9 cellular contexts compared by ENCODE assay signal in genomic region chr7:1536768-1537630, GRCh38. TPM values are rescaled to one million over a fixed set of nuclear protein-coding genes. Genes with fewer than 3 reads are reported as not detected.
A peak's percentile ranks its signal among the peaks of the same experiment; 100 is the strongest.
DNase-seq lines count a peak whose midpoint lies in the region; ATAC-seq, FAIRE-seq and TF ChIP-seq lines count a peak whose summit lies in the region.
"Had no signal": no experiment of that assay in that cellular context is flagged by ENCODE, and none has a peak within 500 bp of the region (broad histone marks: within the 10 kb centered on the region; RNA-seq: fewer than 3 reads in every experiment).

No MANE protein-coding gene starts in this region.

- H3K27ac Mint-ChIP-seq in astrocyte (ENCODE audit: unreplicated experiment) = peak overlapping the region; percentile 88
- H3K27ac Mint-ChIP-seq: T-helper 1 cell treated with Interleukin-12 subunit alpha and Interleukin-12 subunit beta and Interleukin-4 antibody, amounts not matched to agents 30 μg/mL and 1 μg/mL, for 36 hours had no signal

- no peak overlapping the region for H2AFZ ChIP-seq in HCT116 (ENCODE audit: low read depth, low read length, poor library complexity, severe bottlenecking)
- no peak overlapping the region for H2AFZ ChIP-seq in astrocyte (ENCODE audit: low read depth, low read length)

- no peak for TF ChIP-seq RAD21 in HCT116 (IDR thresholded peaks at IDR 0.05; ENCODE audit: low read depth)

- H3K9me2 ChIP-seq in HCT116 (ENCODE audit: insufficient read depth) = no peaks in the 10 kb centered on the region

- H3K36me3 Mint-ChIP-seq in astrocyte (ENCODE audit: low read depth, unreplicated experiment) = peaks cover 4% of the 10 kb centered on the region

- RAD21 ChIA-PET in HCT116 (lab: Charles Lee; ENCODE audit: low non-redundant PET in 1 of 2, low total read pairs in 2 of 2, uncharacterized antibody in 2 of 2, unreplicated experiment in 2 of 2) = interaction anchor here in 1 of 2 experiments (0.7 kb wide), 1 partner anchor 19 kb away, joined by 3 read pairs; the partner anchor contains the start of gene TMEM184A

- H3K27ac ChIP-seq in HCT116 (ENCODE audit: low read depth, low read length) = peak overlapping the region; percentile 83
- peak overlapping the region; percentile 100 for H3K27ac ChIP-seq in astrocyte (ENCODE audit: low read depth, low read length)
- H3K27ac ChIP-seq in right atrium auricular region = peak overlapping the region; percentile 99 to 100

- H3K36me3 ChIP-seq in HCT116 (ENCODE audit: control insufficient read depth in 1 of 2, insufficient read depth in 2 of 2, low read length in 2 of 2) (peaks cover 11 to 25% of the 10 kb centered on the region in 2 experiments; a peak in 3 of 4 replicates), astrocyte (ENCODE audit: insufficient read depth, low read length) (no peaks in the 10 kb centered on the region), right atrium auricular region (peaks cover 37% of the 10 kb centered on the region)

- H3K79me2 ChIP-seq in HCT116 (ENCODE audit: insufficient read depth, low read length) = peaks cover 80% of the 10 kb centered on the region
- H3K79me2 ChIP-seq in astrocyte (ENCODE audit: insufficient read depth, low read length) = peaks cover 79% of the 10 kb centered on the region

- peak overlapping the region; percentile 82 for H3K4me2 ChIP-seq in HCT116 (ENCODE audit: low read length)
- peak overlapping the region; percentile 97 for H3K4me2 ChIP-seq in astrocyte (ENCODE audit: low read length)

- H3K4me1 ChIP-seq in HCT116 (ENCODE audit: control insufficient read depth in 1 of 2, insufficient read depth in 2 of 2, low read length in 2 of 2) = peaks cover 49 to 62% of the 10 kb centered on the region in 2 experiments
- peaks cover 61% of the 10 kb centered on the region for H3K4me1 ChIP-seq in astrocyte (ENCODE audit: insufficient read depth, low read length)
- peaks cover 0 to 71% of the 10 kb centered on the region in 2 donors for H3K4me1 ChIP-seq in right atrium auricular region

- no peak overlapping the region for H3K4me3 Mint-ChIP-seq in astrocyte (ENCODE audit: unreplicated experiment)
- H3K4me3 Mint-ChIP-seq: T-helper 1 cell treated with Interleukin-12 subunit alpha and Interleukin-12 subunit beta and Interleukin-4 antibody, amounts not matched to agents 30 μg/mL and 1 μg/mL, for 36 hours had no signal

- no peak for TF ChIP-seq POLR2A in HCT116 (IDR thresholded peaks at IDR 0.05; ENCODE audit: borderline replicate concordance, extremely low read depth, insufficient read depth, insufficient read length)

- intact Hi-C loops in HCT116 (cut with micrococcal nuclease) = loop anchor here (1.0 kb wide), 2 partner anchors 19 to 33 kb away; partner anchors contain the start of genes INTS1 and TMEM184A

- CTCF ChIA-PET in HCT116 (lab: Charles Lee) = interaction anchor here (1.4 kb wide), 1 partner anchor 19 kb away, joined by 10 read pairs; the partner anchor contains the start of gene TMEM184A

- H3K4me1 Mint-ChIP-seq in astrocyte (ENCODE audit: low read depth, unreplicated experiment) = peaks cover 33% of the 10 kb centered on the region

- no TSS peak for BruUV-seq in HCT116 (replicated peaks; lab: Mats Ljungman, UMichigan)

- H3K9ac ChIP-seq in HCT116 (ENCODE audit: low read length) (peak overlapping the region; percentile 79), astrocyte (ENCODE audit: low read length) (peak overlapping the region; percentile 100)

- H3K4me3 ChIP-seq in HCT116 (replicated peaks in 1 of 2; ENCODE audit: low read depth in 1 of 2, low read length in 2 of 2) (peak overlapping the region; percentile 38 to 49), astrocyte (ENCODE audit: insufficient read depth, low read depth, low read length) (peak overlapping the region; percentile 60), right atrium auricular region (peak overlapping the region; percentile 42 to 58)

- FAIRE-seq in astrocyte (lab: Jason Lieb, UNC) = no peak

- H3K27me3 Mint-ChIP-seq in astrocyte (ENCODE audit: low read depth, unreplicated experiment) = no peaks in the 10 kb centered on the region

- DNase-seq in HCT116 (ENCODE audit: low read depth, low spot score) (peak; percentile 81), astrocyte (ENCODE audit: low read depth) (peak; percentile 97), right atrium auricular region (ENCODE audit: low spot score) (peak; percentile 99), putamen (ENCODE audit: low spot score) (peak; percentile 52)

- H3K9me3 ChIP-seq in HCT116 (ENCODE audit: control insufficient read depth in 1 of 2, insufficient read depth in 1 of 2, low read depth in 1 of 2, low read length in 2 of 2) (no peaks in the 10 kb centered on the region), astrocyte (ENCODE audit: insufficient read depth, low read depth, low read length) (no peaks in the 10 kb centered on the region), right atrium auricular region (no peaks in the 10 kb centered on the region)

- ATAC-seq in HCT116 (peak; percentile 84), HG02885 (IDR thresholded peaks at IDR 0.05; ENCODE audit: poor library complexity, unreplicated experiment) (no peak), GM18861 (IDR thresholded peaks at IDR 0.05; ENCODE audit: unreplicated experiment) (no peak), GM19035 (IDR thresholded peaks at IDR 0.05; ENCODE audit: unreplicated experiment) (no peak), GM19452 (IDR thresholded peaks at IDR 0.05; ENCODE audit: unreplicated experiment) (no peak)

- H3K27me3 ChIP-seq in HCT116 (ENCODE audit: insufficient read depth, low read length) (no peaks in the 10 kb centered on the region), astrocyte (ENCODE audit: insufficient read depth, low read length) (no peaks in the 10 kb centered on the region), right atrium auricular region (no peaks in the 10 kb centered on the region)

- POLR2A ChIA-PET in HCT116 (lab: Charles Lee) = interaction anchor here (0.8 kb wide), 2 partner anchors 19 to 30 kb away, joined by 3 to 5 read pairs; partner anchors contain the start of gene TMEM184A

- H3K9me3 Mint-ChIP-seq in astrocyte (ENCODE audit: unreplicated experiment) = no peaks in the 10 kb centered on the region
- H3K9me3 Mint-ChIP-seq: T-helper 1 cell treated with Interleukin-12 subunit alpha and Interleukin-12 subunit beta and Interleukin-4 antibody, amounts not matched to agents 30 μg/mL and 1 μg/mL, for 36 hours had no signal

- no peaks in the 10 kb centered on the region; the same call in 1 of the 2 replicates for H4K20me1 ChIP-seq in HCT116 (ENCODE audit: insufficient read depth)
- H4K20me1 ChIP-seq in astrocyte (ENCODE audit: insufficient read depth, low read length) = peaks cover 20% of the 10 kb centered on the region

- TF ChIP-seq CTCF in HCT116 (IDR thresholded peaks at IDR 0.05 in 2 of 3, conservative IDR thresholded peaks at IDR 0.05 in 1 of 3; ENCODE audit: borderline replicate concordance in 1 of 3, insufficient read depth in 1 of 3, low read depth in 2 of 3, low read length in 2 of 3) (no peak), astrocyte (IDR thresholded peaks at IDR 0.05; ENCODE audit: insufficient read depth, low read depth, low read length) (no peak), right atrium auricular region (IDR thresholded peaks at IDR 0.05) (no peak)

TF ChIP-seq in HCT116, 20 proteins besides CTCF, POLR2A, EP300 and RAD21:
- TF ChIP-seq POLR2AphosphoS5 (IDR thresholded peaks at IDR 0.05; ENCODE audit: low read depth, low read length) (peak; percentile 24; the same call in 1 of the 2 replicates), TCF7L2 (IDR thresholded peaks at IDR 0.05; ENCODE audit: borderline replicate concordance, extremely low read depth, insufficient read depth, insufficient read length) (peak; percentile 64), ZFX (IDR thresholded peaks at IDR 0.05) (no peak), EGR1 (IDR thresholded peaks at IDR 0.05; ENCODE audit: low read depth) (no peak), EZH2 (IDR thresholded peaks at IDR 0.05) (no peak), ZNF274 (IDR thresholded peaks at IDR 0.05; ENCODE audit: low read depth, low read length) (no peak), SRF (IDR thresholded peaks at IDR 0.05; ENCODE audit: low read depth) (no peak), EZH2phosphoT487 (IDR thresholded peaks at IDR 0.05; ENCODE audit: borderline replicate concordance) (no peak)
- TF ChIP-seq, protein P1, sequence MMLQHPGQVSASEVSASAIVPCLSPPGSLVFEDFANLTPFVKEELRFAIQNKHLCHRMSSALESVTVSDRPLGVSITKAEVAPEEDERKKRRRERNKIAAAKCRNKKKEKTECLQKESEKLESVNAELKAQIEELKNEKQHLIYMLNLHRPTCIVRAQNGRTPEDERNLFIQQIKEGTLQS (IDR thresholded peaks at IDR 0.05) = no peak
- TF ChIP-seq, protein P2, sequence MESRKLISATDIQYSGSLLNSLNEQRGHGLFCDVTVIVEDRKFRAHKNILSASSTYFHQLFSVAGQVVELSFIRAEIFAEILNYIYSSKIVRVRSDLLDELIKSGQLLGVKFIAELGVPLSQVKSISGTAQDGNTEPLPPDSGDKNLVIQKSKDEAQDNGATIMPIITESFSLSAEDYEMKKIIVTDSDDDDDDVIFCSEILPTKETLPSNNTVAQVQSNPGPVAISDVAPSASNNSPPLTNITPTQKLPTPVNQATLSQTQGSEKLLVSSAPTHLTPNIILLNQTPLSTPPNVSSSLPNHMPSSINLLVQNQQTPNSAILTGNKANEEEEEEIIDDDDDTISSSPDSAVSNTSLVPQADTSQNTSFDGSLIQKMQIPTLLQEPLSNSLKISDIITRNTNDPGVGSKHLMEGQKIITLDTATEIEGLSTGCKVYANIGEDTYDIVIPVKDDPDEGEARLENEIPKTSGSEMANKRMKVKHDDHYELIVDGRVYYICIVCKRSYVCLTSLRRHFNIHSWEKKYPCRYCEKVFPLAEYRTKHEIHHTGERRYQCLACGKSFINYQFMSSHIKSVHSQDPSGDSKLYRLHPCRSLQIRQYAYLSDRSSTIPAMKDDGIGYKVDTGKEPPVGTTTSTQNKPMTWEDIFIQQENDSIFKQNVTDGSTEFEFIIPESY (IDR thresholded peaks at IDR 0.05; ENCODE audit: extremely low read depth, insufficient replicate concordance, low read length) = no peak

RNA-seq across cellular contexts. Expression of gene MAFK, which starts 6.5 kb away (rescaled TPM):
- 56.3 TPM for total RNA-seq in HCT116 (2021; ENCODE audit: unreplicated experiment)
- 35.3 and 61.9 TPM in 2 replicates for polyA plus RNA-seq in HCT116 (2012)
- 36.2 and 36.6 TPM in 2 replicates for total RNA-seq in astrocyte
- total RNA-seq in right atrium auricular region = 10 to 100 TPM; 29.6 to 70.9 TPM

RNA-seq across cellular contexts. Expression of gene TMEM184A, which starts 19.0 kb away (rescaled TPM):
- total RNA-seq in HCT116 (2021; ENCODE audit: unreplicated experiment) (34.8 TPM), astrocyte (1.8 and 2.1 TPM in 2 replicates), right atrium auricular region (under 1 TPM in 1 of 2 donors, not detected in 1; 0.28 TPM)
- 21.4 and 21.7 TPM in 2 replicates for polyA plus RNA-seq in HCT116 (2012)

RNA-seq across cellular contexts. Expression of gene INTS1, which starts 32.8 kb away (rescaled TPM):
- 167 TPM for total RNA-seq in HCT116 (2021; ENCODE audit: unreplicated experiment)
- 100 TPM in 2 replicates for polyA plus RNA-seq in HCT116 (2012)
- 81.4 and 81.9 TPM in 2 replicates for total RNA-seq in astrocyte
- 10 to 100 TPM; 29.0 to 47.0 TPM for total RNA-seq in right atrium auricular region

RNA-seq across cellular contexts. Expression of gene PSMG3, which starts 32.8 kb away (rescaled TPM):
- total RNA-seq in HCT116 (2021; ENCODE audit: unreplicated experiment) (60.9 TPM), astrocyte (30.3 and 33.6 TPM in 2 replicates), right atrium auricular region (10 to 100 TPM; 21.5 to 22.3 TPM)
- polyA plus RNA-seq in HCT116 (2012) = 82.1 and 82.9 TPM in 2 replicates

Comparison
In these comparisons a context has a peak if more than half of its experiments do, and no peak if none do; other contexts are left out.
1. RNA of gene TMEM184A, which starts 19.0 kb away (total RNA-seq): 34.8 TPM in HCT116 (single experiment); 1.8 to 2.1 TPM in astrocyte and 0.28 TPM in right atrium auricular region; every median in the first group is over 10 times any median in the second.
2. Peak in every context shown above with its lines, with median percentiles within 50 percentile points of each other: DNase-seq, H3K27ac ChIP-seq and H3K4me3 ChIP-seq.